18 cellular contexts compared by ENCODE assay signal in the genomic region with DNA sequence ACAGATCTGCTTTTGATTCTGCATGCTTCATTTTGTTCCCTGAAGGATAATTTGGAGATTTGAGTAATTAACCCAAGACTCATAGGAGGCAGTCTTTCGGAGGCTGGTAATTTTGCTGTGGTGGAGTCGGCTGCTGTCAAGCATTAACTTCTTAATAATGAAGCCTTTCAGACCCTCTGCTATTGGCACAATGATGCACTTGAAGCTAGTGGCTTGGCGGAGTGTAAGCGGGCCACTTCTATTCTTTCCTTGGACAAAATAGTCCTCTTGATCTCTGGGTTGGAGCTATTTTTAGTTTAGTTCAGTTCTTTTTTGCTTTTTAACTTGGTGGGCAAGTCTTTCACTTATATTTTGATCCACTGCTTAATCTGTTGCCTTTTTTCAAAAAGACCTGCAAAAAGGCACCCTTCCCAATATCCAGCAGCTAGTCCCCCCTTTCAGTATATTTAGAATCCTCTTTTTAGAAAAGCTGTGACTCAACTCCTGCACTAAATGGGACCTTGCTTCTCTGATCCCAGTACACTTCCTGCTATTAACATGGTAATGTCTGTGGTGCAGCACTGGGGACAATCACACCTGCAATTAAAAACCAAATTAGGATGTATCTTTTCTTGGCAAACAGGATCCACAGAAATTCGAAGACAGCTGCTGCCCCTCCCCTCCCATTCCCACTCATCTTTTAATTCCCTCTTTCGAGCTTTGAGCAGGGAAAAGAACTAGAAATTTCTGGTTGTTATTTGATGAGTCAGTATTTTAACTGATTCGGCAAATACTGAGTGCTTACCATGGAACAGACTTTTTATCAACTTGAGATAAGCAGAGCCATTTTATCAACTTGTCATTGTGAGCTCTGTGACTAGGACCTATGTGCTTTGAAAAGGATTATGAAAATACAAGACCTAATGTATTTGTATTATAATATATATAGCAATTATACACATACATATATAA.
DNase-seq lines count a peak whose midpoint lies in the region; ATAC-seq, FAIRE-seq and TF ChIP-seq lines count a peak whose summit lies in the region.
"Had no signal": no experiment of that assay in that cellular context is flagged by ENCODE, and none has a peak within 500 bp of the region (broad histone marks: within the 10 kb centered on the region; RNA-seq: fewer than 3 reads in every experiment).

No MANE protein-coding gene starts in this region.

- H3K4me3 ChIP-seq in Caco-2 (ENCODE audit: low read depth, low read length) (no peak overlapping the region), H1 (ENCODE audit: extremely low read depth in 1 of 4, insufficient read depth in 2 of 4, low read depth in 3 of 4, low read length in 4 of 4) (no peak overlapping the region), neural progenitor cell (no peak overlapping the region)
- H3K4me3 ChIP-seq: colonic mucosa, prostate gland had no signal

- peaks cover 55% of the 10 kb centered on the region for H3K4me1 Mint-ChIP-seq in Caco-2 (ENCODE audit: low read depth, unreplicated experiment)
- peaks cover 28% of the 10 kb centered on the region for H3K4me1 Mint-ChIP-seq in neural progenitor cell
- no peaks in the 10 kb centered on the region for H3K4me1 Mint-ChIP-seq in activated CD4-positive, alpha-beta memory T cell treated with anti-CD3 and anti-CD28 coated beads, Interleukin-2, amount 10 ng/mL, durations not matched to agents 7 days and 5 days
- no peaks in the 10 kb centered on the region for H3K4me1 Mint-ChIP-seq in activated naive CD8-positive, alpha-beta T cell treated with anti-CD3 and anti-CD28 coated beads for 36 hours
- H3K4me1 Mint-ChIP-seq: activated naive CD8-positive, alpha-beta T cell treated with anti-CD3 and anti-CD28 coated beads, Interleukin-2, amount 50 U/mL, for 24 hours had no signal

- H3K9me3 ChIP-seq in Caco-2 (0 out of 2 replicates have a peak, but pooled peaks cover 5% of the 10 kb centered on the region), H1 (ENCODE audit: insufficient read depth in 2 of 2, low read depth in 1 of 2, low read length in 1 of 2) (peaks cover 0 to 8% of the 10 kb centered on the region in 2 experiments; a peak in 1 of 4 replicates), neural progenitor cell (ENCODE audit: low read depth) (no peaks in the 10 kb centered on the region)
- H3K9me3 ChIP-seq: colonic mucosa, prostate gland had no signal

- intact Hi-C loops in Caco-2 (cut with micrococcal nuclease; ENCODE audit: unreplicated experiment), result loop anchor here (10.0 kb wide), 1 partner anchor 82 kb away; no protein-coding TSS in a partner anchor

- no peaks in the 10 kb centered on the region for H3K23me2 ChIP-seq in H1 (ENCODE audit: low read depth, low read length)

- peaks cover 4% of the 10 kb centered on the region for H3F3A ChIP-seq in neural progenitor cell (ENCODE audit: low read depth)

- H3K27ac ChIP-seq in H1 (ENCODE audit: low read depth, low read length), result no peak overlapping the region
- no peak overlapping the region for H3K27ac ChIP-seq in neural progenitor cell
- H3K27ac ChIP-seq: colonic mucosa, prostate gland had no signal

- TF ChIP-seq POLR2A in H1 (IDR thresholded peaks at IDR 0.05; ENCODE audit: control extremely low read depth in 1 of 2, low read depth in 2 of 2, low read length in 2 of 2), result no peak

- TF ChIP-seq CTCF in Caco-2 (IDR thresholded peaks at IDR 0.05; ENCODE audit: insufficient read depth in 1 of 2, low read depth in 1 of 2, low read length in 1 of 2, severe bottlenecking in 1 of 2, unreplicated experiment in 1 of 2), result no peak
- no peak for TF ChIP-seq CTCF in H1 (IDR thresholded peaks at IDR 0.05; ENCODE audit: control extremely low read depth in 1 of 3, insufficient read depth in 1 of 3, low read depth in 1 of 3, low read length in 3 of 3)
- no peak for TF ChIP-seq CTCF in neural progenitor cell (IDR thresholded peaks at IDR 0.05)

- CTCF ChIA-PET in Caco-2 (lab: Charles Lee), result interaction anchor here (0.6 kb wide), 1 partner anchor 78 kb away, joined by 3 read pairs; no protein-coding TSS in a partner anchor
- CTCF ChIA-PET in H1 (lab: Charles Lee; ENCODE audit: partially characterized antibody), result no interaction called here
- CTCF ChIA-PET in activated CD4-positive, alpha-beta memory T cell treated with anti-CD3 and anti-CD28 coated beads, Interleukin-2, amount 10 ng/mL, durations not matched to agents 7 days and 5 days (lab: Charles Lee), result no interaction called here

- H4K8ac ChIP-seq in H1 (ENCODE audit: extremely low read depth, insufficient read depth, low read length), result no peak overlapping the region

- peak overlapping the region; percentile 66; the same call in 1 of the 2 replicates for H2AFZ ChIP-seq in H1 (ENCODE audit: low read length)
- peak overlapping the region; percentile 0 for H2AFZ ChIP-seq in neural progenitor cell (replicated peaks)

- no TSS peak for BruUV-seq in Caco-2 (replicated peaks; lab: Mats Ljungman, UMichigan)

- no peak overlapping the region for H2AK5ac ChIP-seq in H1 (ENCODE audit: low read depth, low read length)

- H3K79me2 ChIP-seq in H1 (ENCODE audit: control insufficient read depth in 1 of 2, insufficient read depth in 2 of 2, low read length in 2 of 2) (no peaks in the 10 kb centered on the region), neural progenitor cell (ENCODE audit: low read depth) (no peaks in the 10 kb centered on the region)

- H4K91ac ChIP-seq in H1 (replicated peaks; ENCODE audit: insufficient read length, low read length), result no peak overlapping the region

- H3K27ac Mint-ChIP-seq in Caco-2 (ENCODE audit: unreplicated experiment) (peak overlapping the region; percentile 54), neural progenitor cell (no peak overlapping the region)
- no peak overlapping the region for H3K27ac Mint-ChIP-seq in activated CD4-positive, alpha-beta memory T cell treated with anti-CD3 and anti-CD28 coated beads, Interleukin-2, amount 10 ng/mL, durations not matched to agents 7 days and 5 days
- H3K27ac Mint-ChIP-seq in activated naive CD8-positive, alpha-beta T cell treated with anti-CD3 and anti-CD28 coated beads for 36 hours, result no peak overlapping the region
- H3K27ac Mint-ChIP-seq in activated naive CD4-positive, alpha-beta T cell treated with anti-CD3 and anti-CD28 coated beads, Interleukin-2, amount 50 U/mL, for 72 hours, result no peak overlapping the region
- H3K27ac Mint-ChIP-seq: activated naive CD8-positive, alpha-beta T cell treated with anti-CD3 and anti-CD28 coated beads, Interleukin-2, amount 50 U/mL, for 24 hours had no signal

- no peak overlapping the region for H3K18ac ChIP-seq in H1 (ENCODE audit: extremely low read depth, low read length)

- FAIRE-seq in H1 (lab: Jason Lieb, UNC), result no peak
- FAIRE-seq: urothelium cell line had no signal

- H3K9ac ChIP-seq in H1 (replicated peaks in 1 of 4; ENCODE audit: extremely low read depth in 1 of 4, low read depth in 3 of 4, low read length in 3 of 4), result no peak overlapping the region
- no peak overlapping the region for H3K9ac ChIP-seq in neural progenitor cell

- no peak overlapping the region for H2BK12ac ChIP-seq in H1 (ENCODE audit: low read depth, low read length)

- H3K36me3 Mint-ChIP-seq in Caco-2 (ENCODE audit: insufficient read depth, unreplicated experiment) (no peaks in the 10 kb centered on the region), neural progenitor cell (no peaks in the 10 kb centered on the region)
- H3K36me3 Mint-ChIP-seq in activated CD4-positive, alpha-beta memory T cell treated with anti-CD3 and anti-CD28 coated beads, Interleukin-2, amount 10 ng/mL, durations not matched to agents 7 days and 5 days (ENCODE audit: low read depth), result no peaks in the 10 kb centered on the region
- no peaks in the 10 kb centered on the region for H3K36me3 Mint-ChIP-seq in activated naive CD8-positive, alpha-beta T cell treated with anti-CD3 and anti-CD28 coated beads for 36 hours
- no peaks in the 10 kb centered on the region for H3K36me3 Mint-ChIP-seq in activated naive CD4-positive, alpha-beta T cell treated with anti-CD3 and anti-CD28 coated beads, Interleukin-2, amount 50 U/mL, for 72 hours

- H4K5ac ChIP-seq in H1 (ENCODE audit: insufficient read length, low read depth, low read length), result no peak overlapping the region

- peaks cover 16% of the 10 kb centered on the region for H3K9me3 Mint-ChIP-seq in Caco-2 (ENCODE audit: unreplicated experiment)
- H3K9me3 Mint-ChIP-seq in neural progenitor cell, result no peaks in the 10 kb centered on the region
- no peaks in the 10 kb centered on the region for H3K9me3 Mint-ChIP-seq in activated CD4-positive, alpha-beta memory T cell treated with anti-CD3 and anti-CD28 coated beads, Interleukin-2, amount 10 ng/mL, durations not matched to agents 7 days and 5 days
- no peaks in the 10 kb centered on the region for H3K9me3 Mint-ChIP-seq in activated naive CD8-positive, alpha-beta T cell treated with anti-CD3 and anti-CD28 coated beads for 36 hours
- H3K9me3 Mint-ChIP-seq in activated naive CD4-positive, alpha-beta T cell treated with anti-CD3 and anti-CD28 coated beads, Interleukin-2, amount 50 U/mL, for 72 hours, result peaks cover 0 to 7% of the 10 kb centered on the region in 2 donors
- H3K9me3 Mint-ChIP-seq: activated naive CD8-positive, alpha-beta T cell treated with anti-CD3 and anti-CD28 coated beads, Interleukin-2, amount 50 U/mL, for 24 hours had no signal

- no peak overlapping the region for H2BK20ac ChIP-seq in H1 (ENCODE audit: low read length)

- no peaks in the 10 kb centered on the region for H3K36me3 ChIP-seq in Caco-2 (ENCODE audit: control insufficient read depth, insufficient read depth, low read length)
- H3K36me3 ChIP-seq in H1 (ENCODE audit: control insufficient read depth in 2 of 4, insufficient read depth in 4 of 4, low read length in 3 of 4), result no peaks in the 10 kb centered on the region
- H3K36me3 ChIP-seq in neural progenitor cell, result no peaks in the 10 kb centered on the region
- H3K36me3 ChIP-seq: colonic mucosa, prostate gland had no signal

- no peak overlapping the region for H3K4me3 Mint-ChIP-seq in Caco-2 (ENCODE audit: unreplicated experiment)
- H3K4me3 Mint-ChIP-seq in neural progenitor cell, result no peak overlapping the region
- no peak overlapping the region for H3K4me3 Mint-ChIP-seq in activated CD4-positive, alpha-beta memory T cell treated with anti-CD3 and anti-CD28 coated beads, Interleukin-2, amount 10 ng/mL, durations not matched to agents 7 days and 5 days
- H3K4me3 Mint-ChIP-seq in activated naive CD8-positive, alpha-beta T cell treated with anti-CD3 and anti-CD28 coated beads for 36 hours, result no peak overlapping the region
- H3K4me3 Mint-ChIP-seq: activated naive CD8-positive, alpha-beta T cell treated with anti-CD3 and anti-CD28 coated beads, Interleukin-2, amount 50 U/mL, for 24 hours had no signal

- no peak overlapping the region for H3K56ac ChIP-seq in H1 (replicated peaks; ENCODE audit: insufficient read length, low read depth, low read length)

- no peak for TF ChIP-seq EP300 in H1 (IDR thresholded peaks at IDR 0.05; ENCODE audit: borderline replicate concordance in 1 of 2, low read depth in 2 of 2, low read length in 2 of 2)

- no peak overlapping the region for H2BK5ac ChIP-seq in H1 (ENCODE audit: low read depth, low read length)

- no peaks in the 10 kb centered on the region for H3K79me1 ChIP-seq in H1 (ENCODE audit: low read depth, low read length)

- no peak for TF ChIP-seq RAD21 in H1 (IDR thresholded peaks at IDR 0.05 in 1 of 2, conservative IDR thresholded peaks at IDR 0.05 in 1 of 2; ENCODE audit: low read depth in 2 of 2, low read length in 2 of 2)

- DNase-seq in Caco-2 (peak in 1 of 2 experiments; percentile 26), NCI-H82 (lab: John Stamatoyannopoulos, UW) (peak; percentile 48), H1 (ENCODE audit: low read depth in 1 of 2, low spot score in 2 of 2) (no peak), neural progenitor cell (ENCODE audit: low spot score) (peak; percentile 5), cerebellar nuclear complex (lab: John Stamatoyannopoulos, UW) (no peak)
- no peak for DNase-seq in activated CD4-positive, alpha-beta memory T cell treated with anti-CD3 and anti-CD28 coated beads, Interleukin-2, amount 10 ng/mL, durations not matched to agents 7 days and 5 days
- no peak for DNase-seq in activated naive CD8-positive, alpha-beta T cell treated with anti-CD3 and anti-CD28 coated beads for 36 hours
- DNase-seq in activated naive CD4-positive, alpha-beta T cell treated with anti-CD3 and anti-CD28 coated beads, Interleukin-2, amount 50 U/mL, for 72 hours (ENCODE audit: low spot score in 2 of 2), result no peak
- DNase-seq: activated naive CD8-positive, alpha-beta T cell treated with anti-CD3 and anti-CD28 coated beads, Interleukin-2, amount 50 U/mL, for 24 hours; activated T-cell treated with anti-CD3 and anti-CD28 coated beads for 4 hours; colonic mucosa; DND-41; mammary epithelial cell; stimulated activated CD8-positive, alpha-beta memory T cell treated with anti-CD3 and anti-CD28 coated beads, Interleukin-4, amount 100 ng/mL, for 48 hours had no signal

- no peaks in the 10 kb centered on the region for H3K27me3 Mint-ChIP-seq in Caco-2 (ENCODE audit: insufficient read depth, unreplicated experiment)
- no peaks in the 10 kb centered on the region for H3K27me3 Mint-ChIP-seq in neural progenitor cell (ENCODE audit: insufficient read depth, low read depth)
- no peaks in the 10 kb centered on the region for H3K27me3 Mint-ChIP-seq in activated CD4-positive, alpha-beta memory T cell treated with anti-CD3 and anti-CD28 coated beads, Interleukin-2, amount 10 ng/mL, durations not matched to agents 7 days and 5 days
- H3K27me3 Mint-ChIP-seq in activated naive CD8-positive, alpha-beta T cell treated with anti-CD3 and anti-CD28 coated beads for 36 hours, result no peaks in the 10 kb centered on the region
- H3K27me3 Mint-ChIP-seq: activated naive CD8-positive, alpha-beta T cell treated with anti-CD3 and anti-CD28 coated beads, Interleukin-2, amount 50 U/mL, for 24 hours had no signal

- H3K4me1 ChIP-seq in Caco-2, result peaks cover 71% of the 10 kb centered on the region
- peaks cover 0 to 2% (median 0%) of the 10 kb centered on the region in 4 experiments; a peak in 2 of 7 replicates for H3K4me1 ChIP-seq in H1 (replicated peaks in 1 of 4; ENCODE audit: control insufficient read depth in 3 of 4, insufficient read depth in 4 of 4, low read length in 3 of 4)
- peaks cover 19% of the 10 kb centered on the region for H3K4me1 ChIP-seq in neural progenitor cell
- H3K4me1 ChIP-seq: colonic mucosa, prostate gland had no signal

- ATAC-seq in activated naive CD4-positive, alpha-beta T cell treated with anti-CD3 and anti-CD28 coated beads, Interleukin-2, amount 50 U/mL, for 72 hours, result no peak
- ATAC-seq: activated CD4-positive, CD25-positive, alpha-beta regulatory T cell treated with anti-CD3 and anti-CD28 coated beads, Interleukin-2, amount 50 U/mL, for 24 hours; activated naive CD8-positive, alpha-beta T cell treated with anti-CD3 and anti-CD28 coated beads, Interleukin-2, amount 50 U/mL, for 24 hours; esophagus mucosa had no signal

- no peak overlapping the region for H2BK120ac ChIP-seq in H1 (replicated peaks; ENCODE audit: low read depth, low read length)

- no peak overlapping the region for H3K14ac ChIP-seq in H1 (ENCODE audit: insufficient read length)

- H3K27me3 ChIP-seq in Caco-2 (replicated peaks; ENCODE audit: control insufficient read depth, insufficient read depth, low read length), result no peaks in the 10 kb centered on the region
- no peaks in the 10 kb centered on the region for H3K27me3 ChIP-seq in H1 (replicated peaks in 1 of 4; ENCODE audit: control insufficient read depth in 3 of 4, extremely low read depth in 1 of 4, insufficient read depth in 3 of 4, low read length in 3 of 4)
- no peaks in the 10 kb centered on the region for H3K27me3 ChIP-seq in neural progenitor cell
- H3K27me3 ChIP-seq: colonic mucosa had no signal

- no peaks in the 10 kb centered on the region for H4K20me1 ChIP-seq in H1 (replicated peaks in 1 of 2; ENCODE audit: control insufficient read depth in 1 of 2, insufficient read depth in 2 of 2, low read length in 2 of 2)
- no peaks in the 10 kb centered on the region for H4K20me1 ChIP-seq in neural progenitor cell (ENCODE audit: low read depth)

- H3K4me2 ChIP-seq in H1 (ENCODE audit: insufficient read depth in 1 of 2, low read depth in 2 of 2, low read length in 2 of 2) (no peak overlapping the region), neural progenitor cell (peak overlapping the region; percentile 29)

- POLR2A ChIA-PET in Caco-2 (lab: Charles Lee), result interaction anchor here (0.6 kb wide), 1 partner anchor 13 kb away, joined by 3 read pairs; no protein-coding TSS in a partner anchor
- POLR2A ChIA-PET in H1 (lab: Charles Lee; ENCODE audit: partially characterized antibody), result no interaction called here
- POLR2A ChIA-PET in activated CD4-positive, alpha-beta memory T cell treated with anti-CD3 and anti-CD28 coated beads, Interleukin-2, amount 10 ng/mL, durations not matched to agents 7 days and 5 days (lab: Charles Lee), result no interaction called here

- 88% methylated on average over 7 of the region's 7 CpGs; no CpG with 5 or more reads in 1 of the 2 experiments for WGBS in H1 (ENCODE audit: extremely low coverage in 1 of 2, insufficient coverage in 1 of 2, insufficient read length in 1 of 2, insufficient replicate concordance in 2 of 2, low coverage in 1 of 2, low lambda C conversion rate in 2 of 2, missing lambda C conversion rate in 1 of 2), 2 experiments

- no peak overlapping the region for H3K4ac ChIP-seq in H1 (replicated peaks; ENCODE audit: insufficient read length, low read depth, low read length)

- H3K23ac ChIP-seq in H1 (ENCODE audit: insufficient read length), result no peak overlapping the region

- no peak overlapping the region for H2BK15ac ChIP-seq in H1 (ENCODE audit: low read length)

Comparison
In these comparisons a context has a peak if more than half of its experiments do, and no peak if none do; other contexts are left out.
1. DNase-seq: peak in NCI-H82 (single experiment) and neural progenitor cell (single experiment); none in H1 (0 of 2), cerebellar nuclear complex (0 of 2), activated CD4-positive, alpha-beta memory T cell treated with anti-CD3 and anti-CD28 coated beads, Interleukin-2, amount 10 ng/mL, durations not matched to agents 7 days and 5 days (single experiment), activated naive CD8-positive, alpha-beta T cell treated with anti-CD3 and anti-CD28 coated beads for 36 hours (single experiment) and activated naive CD4-positive, alpha-beta T cell treated with anti-CD3 and anti-CD28 coated beads, Interleukin-2, amount 50 U/mL, for 72 hours (0 of 2).